In the genomic region with DNA sequence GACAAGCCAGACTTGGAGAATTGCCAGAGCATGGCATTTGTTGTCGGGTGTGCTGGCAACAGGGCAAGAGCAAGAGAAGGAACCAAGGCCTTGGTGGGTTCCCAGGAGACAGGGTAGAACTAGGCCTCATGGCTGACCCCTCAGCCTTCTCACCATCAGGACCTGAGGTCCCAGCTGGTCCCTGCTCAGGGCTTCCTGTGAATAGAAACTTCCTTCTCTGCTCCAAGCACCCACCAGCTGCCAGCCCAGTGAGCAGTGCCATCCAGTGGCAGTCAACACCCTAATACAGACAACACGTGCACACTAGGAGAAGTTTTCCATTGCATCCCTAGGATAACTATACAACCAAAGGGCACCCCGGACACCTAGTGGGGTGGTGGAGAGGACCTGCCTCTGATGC, we compare ENCODE assay signal across 15 cellular contexts. TPM values are rescaled to one million over a fixed set of nuclear protein-coding genes. Genes with fewer than 3 reads are reported as not detected.
DNase-seq lines count a peak whose midpoint lies in the region; ATAC-seq, FAIRE-seq and TF ChIP-seq lines count a peak whose summit lies in the region.
"Had no signal": no experiment of that assay in that cellular context is flagged by ENCODE, and none has a peak within 500 bp of the region (broad histone marks: within the 10 kb centered on the region; RNA-seq: fewer than 3 reads in every experiment).

No MANE protein-coding gene starts in this region.

- DNase-seq in Right ventricle myocardium superior (no peak), right cardiac atrium (no peak), NB4 (ENCODE audit: low read depth) (peak; percentile 30), WERI-Rb-1 (peak; percentile 43), small intestine (peak; percentile 54), left lung (no peak)
- DNase-seq: NCI-H446 treated with DMSO at 0.1 percent for 48 hours had no signal

- no peaks in the 10 kb centered on the region for H3K36me3 ChIP-seq in WERI-Rb-1
- H3K36me3 ChIP-seq in small intestine (ENCODE audit: control insufficient read depth in 2 of 2, insufficient read depth in 2 of 2, low read length in 2 of 2), result no peaks in the 10 kb centered on the region
- no peaks in the 10 kb centered on the region for H3K36me3 ChIP-seq in left lung
- H3K36me3 ChIP-seq: right lobe of liver had no signal

- FAIRE-seq in small intestine (lab: Jason Lieb, UNC), result no peak
- FAIRE-seq: endothelial cell of umbilical vein had no signal

- H3K27ac ChIP-seq in right cardiac atrium (ENCODE audit: low read length), result no peak overlapping the region
- H3K27ac ChIP-seq in WERI-Rb-1, result no peak overlapping the region
- H3K27ac ChIP-seq in small intestine (ENCODE audit: low read depth in 1 of 2, low read length in 1 of 2), result no peak overlapping the region
- no peak overlapping the region for H3K27ac ChIP-seq in left lung
- H3K27ac ChIP-seq: C4-2B, right lobe of liver, SK-N-MC had no signal

- H3K4me1 ChIP-seq in right cardiac atrium (ENCODE audit: control insufficient read depth, insufficient read depth, low read length), result peaks cover 3% of the 10 kb centered on the region
- H3K4me1 ChIP-seq in small intestine (ENCODE audit: control insufficient read depth in 2 of 2, insufficient read depth in 1 of 2, low read depth in 1 of 2, low read length in 1 of 2), result peaks cover 2 to 7% of the 10 kb centered on the region in 2 donors
- peaks cover 9 to 37% of the 10 kb centered on the region in 2 donors for H3K4me1 ChIP-seq in left lung
- H3K4me1 ChIP-seq: right lobe of liver had no signal

- no peak for TF ChIP-seq POLR2A in NB4 (IDR thresholded peaks at IDR 0.05; ENCODE audit: extremely low read depth, insufficient read length)

- intact Hi-C loops in Right ventricle myocardium superior (cut with DNase I) (loop anchor here (10.0 kb wide), 1 partner anchor 242 kb away; no protein-coding TSS in a partner anchor), right cardiac atrium (cut with DNase I) (loop anchor here (5.0 to 10.0 kb wide), 3 partner anchors 54 to 262 kb away; partner anchors contain the start of genes S100A2 (in 2 of the 4) and SLC27A3 (in 1 of the 4)), left lung (cut with DNase I) (loop anchor here (5.0 to 10.0 kb wide), 2 partner anchors 52 to 54 kb away; partner anchors contain the start of gene S100A2 (in 2 of the 2))

- TF ChIP-seq CTCF in NB4 (IDR thresholded peaks at IDR 0.05; ENCODE audit: low read depth, low read length) (no peak), WERI-Rb-1 (IDR thresholded peaks at IDR 0.05; ENCODE audit: low read depth, low read length) (peak; percentile 43; the same call in 1 of the 2 replicates), left lung (IDR thresholded peaks at IDR 0.05) (no peak)

- no peak overlapping the region for H3K4me3 ChIP-seq in right cardiac atrium (ENCODE audit: low read length)
- no peak overlapping the region for H3K4me3 ChIP-seq in NB4 (ENCODE audit: low read depth, low read length)
- no peak overlapping the region for H3K4me3 ChIP-seq in WERI-Rb-1 (ENCODE audit: low read depth, low read length)
- H3K4me3 ChIP-seq in small intestine (ENCODE audit: low read depth in 1 of 2, low read length in 2 of 2), result no peak overlapping the region
- H3K4me3 ChIP-seq in left lung, result no peak overlapping the region
- H3K4me3 ChIP-seq: right lobe of liver, SK-N-MC had no signal

- H3K27me3 ChIP-seq in right cardiac atrium (ENCODE audit: control insufficient read depth, insufficient read depth) (no peaks in the 10 kb centered on the region), WERI-Rb-1 (ENCODE audit: insufficient read depth, low read depth, severe bottlenecking) (no peaks in the 10 kb centered on the region), small intestine (ENCODE audit: control insufficient read depth in 2 of 2, insufficient read depth in 2 of 2, low read length in 2 of 2) (no peaks in the 10 kb centered on the region), left lung (no peaks in the 10 kb centered on the region)
- H3K27me3 ChIP-seq: right lobe of liver had no signal

- peak; percentile 23 for ATAC-seq in Right ventricle myocardium superior (ENCODE audit: poor library complexity)
- ATAC-seq in right cardiac atrium, result no peak
- ATAC-seq in HG03025 (IDR thresholded peaks at IDR 0.05; ENCODE audit: low FRiP score, unreplicated experiment), result no peak
- ATAC-seq in left lung, result no peak
- no peak for ATAC-seq in HG03135 (IDR thresholded peaks at IDR 0.05; ENCODE audit: unreplicated experiment)
- ATAC-seq: natural killer cell treated with Interleukin-12 subunit alpha and Interleukin-12 subunit beta and Interleukin-15 and Interleukin-18, amount 100 ng/mL, for 72 hours; right lobe of liver; WTC11 had no signal

- no peaks in the 10 kb centered on the region for H3K9me3 ChIP-seq in right cardiac atrium (ENCODE audit: control insufficient read depth, low read length)
- H3K9me3 ChIP-seq in WERI-Rb-1 (ENCODE audit: severe bottlenecking), result no peaks in the 10 kb centered on the region
- H3K9me3 ChIP-seq in small intestine (ENCODE audit: control insufficient read depth, low read depth), result no peaks in the 10 kb centered on the region
- no peaks in the 10 kb centered on the region for H3K9me3 ChIP-seq in left lung
- H3K9me3 ChIP-seq: right lobe of liver had no signal

- WGBS in right cardiac atrium, result 71% methylated on average over 3 of the region's 3 CpGs
- 32 to 62% (median 54%) methylated on average over 3 of the region's 3 CpGs for WGBS in small intestine, 3 donors

RNA-seq across cellular contexts. Expression of gene S100A6, which starts 22.8 kb away (rescaled TPM):
- total RNA-seq in Right ventricle myocardium superior (260 TPM), right cardiac atrium (100 to 1,000 TPM; 334 to 461 (median 411) TPM), left lung (1,000 to 10,000 TPM; 1,672 to 1,797 TPM)
- polyA plus RNA-seq in right cardiac atrium (819 TPM), small intestine (1,000 to 10,000 TPM; 1,645 to 4,929 (median 2,330) TPM)

RNA-seq across cellular contexts. Expression of gene S100A5, which starts 27.7 kb away (rescaled TPM):
- total RNA-seq in Right ventricle myocardium superior, result not detected
- total RNA-seq in right cardiac atrium, result not detected
- polyA plus RNA-seq in right cardiac atrium, result not detected
- polyA plus RNA-seq in small intestine, result under 1 TPM in 1 of 3 donors, not detected in 2; 0.18 TPM
- total RNA-seq in left lung, result under 1 TPM in 1 of 2 donors, not detected in 1; 0.42 TPM
- total RNA-seq: endothelial cell of umbilical vein; natural killer cell treated with Interleukin-12 subunit alpha and Interleukin-12 subunit beta and Interleukin-15 and Interleukin-18, amount 100 ng/mL, for 72 hours; right lobe of liver; WTC11 had no signal
- polyA plus RNA-seq: endothelial cell of umbilical vein had no signal

RNA-seq across cellular contexts. Expression of gene S100A4, which starts 32.6 kb away (rescaled TPM):
- total RNA-seq in Right ventricle myocardium superior (130 TPM), right cardiac atrium (100 to 1,000 TPM in 3 of 4 donors, 10 to 100 TPM in 1; 95.9 to 243 (median 148) TPM), left lung (1,000 to 10,000 TPM in 1 of 2 donors, 100 to 1,000 TPM in 1; 257 to 1,192 TPM)
- polyA plus RNA-seq in right cardiac atrium (329 TPM), small intestine (100 to 1,000 TPM in 2 of 3 donors, 10 to 100 TPM in 1; 49.6 to 230 (median 108) TPM)
- total RNA-seq: endothelial cell of umbilical vein had no signal

RNA-seq across cellular contexts. Expression of gene S100A3, which starts 36.0 kb away (rescaled TPM):
- total RNA-seq in Right ventricle myocardium superior, result 0.70 TPM
- 1 to 10 TPM in 2 of 4 donors, under 1 TPM in 2; 0.54 to 2.0 (median 1.1) TPM for total RNA-seq in right cardiac atrium
- polyA plus RNA-seq in right cardiac atrium, result 1.6 TPM
- 1 to 10 TPM in 2 of 3 donors, not detected in 1; 2.1 to 4.3 TPM for polyA plus RNA-seq in small intestine
- 1 to 10 TPM; 1.7 to 7.7 TPM for total RNA-seq in left lung
- total RNA-seq: natural killer cell treated with Interleukin-12 subunit alpha and Interleukin-12 subunit beta and Interleukin-15 and Interleukin-18, amount 100 ng/mL, for 72 hours had no signal

RNA-seq across cellular contexts. Expression of gene S100A7, which starts 52.6 kb away (rescaled TPM):
- total RNA-seq in Right ventricle myocardium superior (not detected), right cardiac atrium (not detected), left lung (not detected)
- polyA plus RNA-seq in right cardiac atrium (not detected), small intestine (not detected)
- total RNA-seq: endothelial cell of umbilical vein; natural killer cell treated with Interleukin-12 subunit alpha and Interleukin-12 subunit beta and Interleukin-15 and Interleukin-18, amount 100 ng/mL, for 72 hours; right lobe of liver; WTC11 had no signal
- polyA plus RNA-seq: endothelial cell of umbilical vein had no signal

Comparison
In these comparisons a context has a peak if more than half of its experiments do, and no peak if none do; other contexts are left out.
1. DNase-seq: peak in NB4 (single experiment), WERI-Rb-1 (single experiment) and small intestine (single experiment); none in Right ventricle myocardium superior (single experiment), right cardiac atrium (0 of 3) and left lung (0 of 2).